ENCODE assay signal across 8 cellular contexts in the genomic region with DNA sequence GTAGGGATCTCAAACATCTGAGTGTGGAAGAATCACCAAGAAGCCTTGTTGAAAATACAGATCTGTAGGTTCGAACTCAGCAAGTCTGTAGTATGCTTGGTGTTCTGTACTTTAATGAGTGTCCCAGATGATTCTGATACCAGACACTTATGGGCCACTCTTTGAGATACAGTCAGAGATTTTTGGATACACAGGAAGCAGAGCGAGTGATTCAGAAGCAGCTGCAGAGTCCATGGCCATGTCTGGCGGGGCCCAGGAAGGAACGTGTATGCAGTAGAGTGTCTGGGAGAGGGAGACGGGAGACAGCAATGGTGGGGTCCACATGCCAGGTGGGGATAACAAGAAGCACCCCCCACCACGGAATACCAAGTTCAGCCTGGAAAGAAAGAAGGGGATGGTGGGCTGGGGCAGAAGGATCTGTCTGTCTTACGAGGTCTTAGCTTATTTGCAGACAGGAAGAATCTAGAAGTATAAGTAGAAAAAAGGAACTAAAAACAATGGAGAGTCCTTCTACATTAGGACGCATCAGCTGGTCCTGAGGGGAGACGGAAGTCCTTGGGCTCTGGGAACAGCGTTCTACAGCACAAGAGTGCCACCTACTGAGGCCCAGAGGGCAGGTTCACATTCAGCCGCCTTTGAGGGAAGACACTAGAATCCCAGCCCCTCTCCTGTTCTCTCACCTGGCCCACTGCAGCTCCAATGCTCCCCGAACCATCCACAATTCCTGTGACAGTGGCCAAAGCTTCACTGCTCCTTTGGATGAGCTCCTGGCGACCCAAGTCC. TPM values are rescaled to one million over a fixed set of nuclear protein-coding genes. Genes with fewer than 3 reads are reported as not detected.
DNase-seq lines count a peak whose midpoint lies in the region; ATAC-seq and TF ChIP-seq lines count a peak whose summit lies in the region.

No MANE protein-coding gene starts in this region.

- H3K36me3 ChIP-seq in SU-DHL-6 (ENCODE audit: low read length) (no peaks in the 10 kb centered on the region), sigmoid colon (peaks cover 0 to 61% (median 27%) of the 10 kb centered on the region in 4 donors)

- H3K9me2 ChIP-seq in SU-DHL-6 (replicated peaks; ENCODE audit: insufficient read depth, low read length) = no peaks in the 10 kb centered on the region

- no peaks in the 10 kb centered on the region for H4K20me1 ChIP-seq in SU-DHL-6 (ENCODE audit: low read depth, low read length)

- intact Hi-C loops in sigmoid colon (cut with DNase I) = no loop called here

- TF ChIP-seq CTCF in SU-DHL-6 (IDR thresholded peaks at IDR 0.05; ENCODE audit: insufficient read depth, low read length, poor library complexity, severe bottlenecking) (peak; percentile 38), sigmoid colon (IDR thresholded peaks at IDR 0.05) (no peak)

- no peak overlapping the region for H3K4me2 ChIP-seq in SU-DHL-6 (ENCODE audit: low read depth, low read length, poor library complexity, severe bottlenecking)

- no peaks in the 10 kb centered on the region for H3F3A ChIP-seq in SU-DHL-6 (ENCODE audit: insufficient read depth)

- no peak for ATAC-seq in GM18909 (IDR thresholded peaks at IDR 0.05; ENCODE audit: poor library complexity, unreplicated experiment)

- no peak overlapping the region for H2AFZ ChIP-seq in SU-DHL-6 (ENCODE audit: low read depth, low read length, severe bottlenecking)

- WGBS in sigmoid colon, 2 donors = 66 to 73% methylated on average over 13 of the region's 13 CpGs

- no peaks in the 10 kb centered on the region for H3K79me2 ChIP-seq in SU-DHL-6 (ENCODE audit: insufficient read depth, low read length)

- H3K27me3 ChIP-seq in SU-DHL-6 (ENCODE audit: low read length) = no peaks in the 10 kb centered on the region
- no peaks in the 10 kb centered on the region for H3K27me3 ChIP-seq in sigmoid colon

- peaks cover 0 to under 1% (median 0%) of the 10 kb centered on the region in 4 donors for H3K4me1 ChIP-seq in sigmoid colon

- no peak for TF ChIP-seq POLR2A in sigmoid colon (IDR thresholded peaks at IDR 0.05)

- no peak overlapping the region for H3K27ac ChIP-seq in SU-DHL-6 (ENCODE audit: low read depth, low read length)
- H3K27ac ChIP-seq in sigmoid colon = no peak overlapping the region

- no peaks in the 10 kb centered on the region for H3K9me3 ChIP-seq in SU-DHL-6 (ENCODE audit: insufficient read depth, low read length)
- no peaks in the 10 kb centered on the region for H3K9me3 ChIP-seq in sigmoid colon

- H3K4me3 ChIP-seq in SU-DHL-6 (ENCODE audit: insufficient read depth, low read length, poor library complexity, severe bottlenecking) (no peak overlapping the region), sigmoid colon (no peak overlapping the region)

- H3K9ac ChIP-seq in SU-DHL-6 (ENCODE audit: low read length) = no peak overlapping the region

- peak; percentile 15 for DNase-seq in COR-L47 (lab: John Stamatoyannopoulos, UW)
- DNase-seq in HT-29 (ENCODE audit: low spot score) = peak; percentile 22
- peak; percentile 75 for DNase-seq in globus pallidus (ENCODE audit: low spot score)
- DNase-seq in sigmoid colon = peak; percentile 69
- DNase-seq in activated effector memory CD4-positive, alpha-beta T cell treated with Interleukin-2 at 50 U/mL for 16 hours = no peak
- no peak for DNase-seq in effector CD8-positive, alpha-beta T cell (lab: John Stamatoyannopoulos, UW)

- no peak for TF ChIP-seq EP300 in sigmoid colon (IDR thresholded peaks at IDR 0.05)

RNA-seq across cellular contexts. Expression of gene SLC37A3, which starts 55.4 kb away (rescaled TPM):
- 22.0 and 30.4 TPM in 2 replicates for total RNA-seq in HT-29 (2014; rRNA removed; shearing (Covaris generic))
- 100 to 1,000 TPM in 1 of 4 donors, 10 to 100 TPM in 3; 54.6 to 109 (median 67.0) TPM for total RNA-seq in sigmoid colon
- 10 to 100 TPM; 12.3 to 23.0 (median 13.8) TPM for polyA plus RNA-seq in sigmoid colon

Comparison
In these comparisons a context has a peak if more than half of its experiments do, and no peak if none do; other contexts are left out.
1. DNase-seq: peak in COR-L47 (single experiment), HT-29 (single experiment), globus pallidus (single experiment) and sigmoid colon (single experiment); none in activated effector memory CD4-positive, alpha-beta T cell treated with Interleukin-2 at 50 U/mL for 16 hours (single experiment) and effector CD8-positive, alpha-beta T cell (single experiment).